In genomic region chr15:55912982-55913381, GRCh38 we compare ENCODE assay signal across 26 cellular contexts.
DNase-seq lines count a peak whose midpoint lies in the region; ATAC-seq and TF ChIP-seq lines count a peak whose summit lies in the region.
"Had no signal": no experiment of that assay in that cellular context is flagged by ENCODE, and none has a peak within 500 bp of the region (broad histone marks: within the 10 kb centered on the region; RNA-seq: fewer than 3 reads in every experiment).

No MANE protein-coding gene starts in this region.

- peak overlapping the region; percentile 55 for H3K4me3 Mint-ChIP-seq in chondrocyte (ENCODE audit: unreplicated experiment)
- H3K4me3 Mint-ChIP-seq: activated naive CD8-positive, alpha-beta T cell treated with anti-CD3 and anti-CD28 coated beads for 36 hours; CD8-positive, alpha-beta memory T cell; GM23338; natural killer cell treated with Interleukin-12 subunit alpha and Interleukin-12 subunit beta and Interleukin-15 and Interleukin-18, amount 100 ng/mL, for 72 hours; stimulated activated naive B cell treated with anti-CD40 and anti-IgM and Interleukin-4, amounts not matched to agents 10 μg/mL and 1 μg/mL and 100 μg/mL, for 72 hours; T-helper 17 cell had no signal

- H4K20me1 ChIP-seq in osteoblast (ENCODE audit: insufficient read depth, low read length) = no peaks in the 10 kb centered on the region

- no peak for DNase-seq in AG09309 (ENCODE audit: low read depth)
- peak in 1 of 2 experiments; percentile 42 for DNase-seq in SJCRH30
- DNase-seq in chondrocyte (ENCODE audit: low spot score) = no peak
- DNase-seq in osteoblast (ENCODE audit: insufficient read length, low spot score, missing footprints) = no peak
- DNase-seq in NCI-H2107 treated with DMSO at 0.1 percent for 48 hours (lab: John Stamatoyannopoulos, UW; ENCODE audit: unreplicated experiment) = no peak
- no peak for DNase-seq in putamen (ENCODE audit: low spot score)
- DNase-seq in G401 (ENCODE audit: low spot score) = no peak
- DNase-seq: activated CD8-positive, alpha-beta memory T cell treated with anti-CD3 and anti-CD28 coated beads, Interleukin-2, amount 50 U/mL, for 4 hours; activated naive CD8-positive, alpha-beta T cell treated with anti-CD3 and anti-CD28 coated beads for 36 hours; CD8-positive, alpha-beta memory T cell; Kasumi-1; NCI-H1092; NCI-H2081; PC-3; stimulated activated CD4-positive, alpha-beta T cell treated with anti-CD3 and anti-CD28 coated beads, Interleukin-2, amount 100 ng/mL, for 24 hours; stimulated activated naive B cell treated with anti-CD40 and anti-IgM and Interleukin-4, amounts not matched to agents 10 μg/mL and 1 μg/mL and 100 μg/mL, for 72 hours; T-helper 17 cell; testis had no signal

- H3K79me2 ChIP-seq in osteoblast (ENCODE audit: insufficient read depth, low read length) = peaks cover 78% of the 10 kb centered on the region
- H3K79me2 ChIP-seq: parathyroid adenoma had no signal

- TF ChIP-seq CTCF in AG09309 (IDR thresholded peaks at IDR 0.05; ENCODE audit: control insufficient read depth, insufficient read depth, low read depth, low read length, missing control alignments) (no peak), chondrocyte (IDR thresholded peaks at IDR 0.05) (no peak), osteoblast (IDR thresholded peaks at IDR 0.05; ENCODE audit: extremely low read depth, low read depth, low read length) (no peak)

- no peaks in the 10 kb centered on the region for H3K9me3 ChIP-seq in SJCRH30 (replicated peaks)
- H3K9me3 ChIP-seq in osteoblast (ENCODE audit: low read depth, low read length) = no peaks in the 10 kb centered on the region
- H3K9me3 ChIP-seq: testis, vagina had no signal

- H3K4me1 Mint-ChIP-seq in chondrocyte (ENCODE audit: low read depth) = peaks cover 74% of the 10 kb centered on the region
- H3K4me1 Mint-ChIP-seq: activated naive CD8-positive, alpha-beta T cell treated with anti-CD3 and anti-CD28 coated beads for 36 hours; CD8-positive, alpha-beta memory T cell; stimulated activated naive B cell treated with anti-CD40 and anti-IgM and Interleukin-4, amounts not matched to agents 10 μg/mL and 1 μg/mL and 100 μg/mL, for 72 hours; T-helper 17 cell had no signal

- H3K4me2 ChIP-seq in osteoblast (ENCODE audit: insufficient read depth, low read length) = peak overlapping the region; percentile 84
- H3K4me2 ChIP-seq: GM23338 had no signal

- H3K27ac ChIP-seq in SJCRH30 (peak overlapping the region; percentile 57), osteoblast (ENCODE audit: low read depth, low read length) (peak overlapping the region; percentile 38)
- H3K27ac ChIP-seq: parathyroid adenoma, skin epidermis, testis, vagina had no signal

- H3K36me3 Mint-ChIP-seq in chondrocyte (ENCODE audit: low read depth) = no peaks in the 10 kb centered on the region
- H3K36me3 Mint-ChIP-seq: activated naive CD8-positive, alpha-beta T cell treated with anti-CD3 and anti-CD28 coated beads for 36 hours; natural killer cell treated with Interleukin-12 subunit alpha and Interleukin-12 subunit beta and Interleukin-15 and Interleukin-18, amount 100 ng/mL, for 72 hours; stimulated activated naive B cell treated with anti-CD40 and anti-IgM and Interleukin-4, amounts not matched to agents 10 μg/mL and 1 μg/mL and 100 μg/mL, for 72 hours had no signal

- no peak overlapping the region for H3K27ac Mint-ChIP-seq in chondrocyte (ENCODE audit: unreplicated experiment)
- H3K27ac Mint-ChIP-seq: activated naive CD8-positive, alpha-beta T cell treated with anti-CD3 and anti-CD28 coated beads for 36 hours; activated T-helper 2 cell treated with anti-CD3 and anti-CD28 coated beads, Interferon-gamma antibody, Interleukin-2, Interleukin-4, amounts not matched to agents 10 μg/mL and 5 μg/mL and 100 μg/mL, durations not matched to agents 14 hours and 24 hours and 36 hours; CD8-positive, alpha-beta memory T cell; GM23338; natural killer cell treated with Interleukin-12 subunit alpha and Interleukin-12 subunit beta and Interleukin-15 and Interleukin-18, amount 100 ng/mL, for 72 hours; stimulated activated naive B cell treated with anti-CD40 and anti-IgM and Interleukin-4, amounts not matched to agents 10 μg/mL and 1 μg/mL and 100 μg/mL, for 72 hours; T-helper 17 cell had no signal

- H3K36me3 ChIP-seq in SJCRH30 (no peaks in the 10 kb centered on the region), osteoblast (ENCODE audit: insufficient read depth, low read length) (no peaks in the 10 kb centered on the region)
- H3K36me3 ChIP-seq: vagina had no signal

- H3K9me3 Mint-ChIP-seq in chondrocyte (ENCODE audit: low read depth) = no peaks in the 10 kb centered on the region
- H3K9me3 Mint-ChIP-seq: activated naive CD8-positive, alpha-beta T cell treated with anti-CD3 and anti-CD28 coated beads for 36 hours; activated T-helper 2 cell treated with anti-CD3 and anti-CD28 coated beads, Interferon-gamma antibody, Interleukin-2, Interleukin-4, amounts not matched to agents 10 μg/mL and 5 μg/mL and 100 μg/mL, durations not matched to agents 14 hours and 24 hours and 36 hours; CD8-positive, alpha-beta memory T cell; GM23338; natural killer cell treated with Interleukin-12 subunit alpha and Interleukin-12 subunit beta and Interleukin-15 and Interleukin-18, amount 100 ng/mL, for 72 hours; stimulated activated naive B cell treated with anti-CD40 and anti-IgM and Interleukin-4, amounts not matched to agents 10 μg/mL and 1 μg/mL and 100 μg/mL, for 72 hours had no signal

- H3K27me3 ChIP-seq in SJCRH30 = no peaks in the 10 kb centered on the region
- H3K27me3 ChIP-seq in osteoblast (ENCODE audit: insufficient read depth, low read length) = no peaks in the 10 kb centered on the region
- H3K27me3 ChIP-seq: testis, vagina had no signal

- peak overlapping the region; percentile 29 for H3K4me3 ChIP-seq in AG09309 (ENCODE audit: control insufficient read depth, low read depth, low read length)
- peak overlapping the region; percentile 60 for H3K4me3 ChIP-seq in SJCRH30
- H3K4me3 ChIP-seq in osteoblast (ENCODE audit: insufficient read depth, low read length) = peak overlapping the region; percentile 67
- H3K4me3 ChIP-seq: GM23338, skin epidermis, testis, vagina had no signal

- peaks cover 26% of the 10 kb centered on the region for H3K4me1 ChIP-seq in SJCRH30
- peaks cover 48% of the 10 kb centered on the region for H3K4me1 ChIP-seq in osteoblast (ENCODE audit: insufficient read depth, low read length)
- H3K4me1 ChIP-seq: parathyroid adenoma, testis had no signal

- no peak for ATAC-seq in HG03108 (IDR thresholded peaks at IDR 0.05; ENCODE audit: unreplicated experiment)
- ATAC-seq: GM23338; left lobe of liver; natural killer cell treated with Interleukin-12 subunit alpha and Interleukin-12 subunit beta and Interleukin-15 and Interleukin-18, amount 100 ng/mL, for 72 hours; PC-3; stimulated activated naive B cell treated with anti-CD40 and anti-IgM and Interleukin-4, amounts not matched to agents 10 μg/mL and 1 μg/mL and 100 μg/mL, for 72 hours; T-helper 17 cell had no signal

- no peak overlapping the region for H2AFZ ChIP-seq in osteoblast (ENCODE audit: low read length)
- H2AFZ ChIP-seq: GM23338, parathyroid adenoma had no signal

- in situ Hi-C loops in G401 (cut with HindIII; ENCODE audit: low sequenced_read_pairs) = no loop called here

- H3K27me3 Mint-ChIP-seq in chondrocyte (ENCODE audit: low read depth) = no peaks in the 10 kb centered on the region
- H3K27me3 Mint-ChIP-seq: activated naive CD8-positive, alpha-beta T cell treated with anti-CD3 and anti-CD28 coated beads for 36 hours; CD8-positive, alpha-beta memory T cell; natural killer cell treated with Interleukin-12 subunit alpha and Interleukin-12 subunit beta and Interleukin-15 and Interleukin-18, amount 100 ng/mL, for 72 hours; stimulated activated naive B cell treated with anti-CD40 and anti-IgM and Interleukin-4, amounts not matched to agents 10 μg/mL and 1 μg/mL and 100 μg/mL, for 72 hours; T-helper 17 cell had no signal
